Comparison of ENCODE assay signal across 1 cellular context in the genomic region with DNA sequence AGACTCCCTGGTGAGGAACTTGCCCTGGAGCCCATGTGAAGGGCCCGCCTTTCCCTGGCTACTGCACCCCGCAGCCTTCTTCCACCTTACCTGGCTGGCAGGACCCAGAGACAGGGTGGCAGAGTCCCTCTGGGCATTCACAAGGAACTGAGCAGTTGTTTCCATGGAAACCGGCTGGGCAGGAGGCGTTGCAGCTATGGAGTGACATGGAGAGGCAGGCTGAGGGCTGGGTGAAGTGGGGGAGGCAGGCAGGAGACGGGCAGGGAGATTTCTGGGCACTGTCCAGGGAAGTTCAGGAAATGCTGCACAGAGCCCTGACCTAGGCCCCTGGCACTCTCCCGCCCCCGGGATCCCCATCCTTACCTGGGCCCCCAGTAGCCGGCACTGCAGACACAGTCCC.
TF ChIP-seq lines count a peak whose summit lies in the region.

No MANE protein-coding gene starts in this region.

TF ChIP-seq in H1, 55 proteins besides CTCF, POLR2A, EP300 and RAD21:
- TF ChIP-seq HDAC2 (IDR thresholded peaks at IDR 0.05; ENCODE audit: borderline replicate concordance in 1 of 2, low read depth in 2 of 2, low read length in 2 of 2) (no peak), FOSL1 (IDR thresholded peaks at IDR 0.05; ENCODE audit: insufficient read depth, low read depth, low read length) (no peak)
